In genomic region chr11:13105237-13105844, GRCh38 we compare ENCODE assay signal across 1 cellular context.
TF ChIP-seq lines count a peak whose summit lies in the region.

No MANE protein-coding gene starts in this region.

TF ChIP-seq in SK-N-SH treated with all-trans-retinoic acid at 6 μM for 48 hours, 23 proteins besides CTCF, POLR2A, EP300 and RAD21 (continued from another document):
- TF ChIP-seq, protein P1, sequence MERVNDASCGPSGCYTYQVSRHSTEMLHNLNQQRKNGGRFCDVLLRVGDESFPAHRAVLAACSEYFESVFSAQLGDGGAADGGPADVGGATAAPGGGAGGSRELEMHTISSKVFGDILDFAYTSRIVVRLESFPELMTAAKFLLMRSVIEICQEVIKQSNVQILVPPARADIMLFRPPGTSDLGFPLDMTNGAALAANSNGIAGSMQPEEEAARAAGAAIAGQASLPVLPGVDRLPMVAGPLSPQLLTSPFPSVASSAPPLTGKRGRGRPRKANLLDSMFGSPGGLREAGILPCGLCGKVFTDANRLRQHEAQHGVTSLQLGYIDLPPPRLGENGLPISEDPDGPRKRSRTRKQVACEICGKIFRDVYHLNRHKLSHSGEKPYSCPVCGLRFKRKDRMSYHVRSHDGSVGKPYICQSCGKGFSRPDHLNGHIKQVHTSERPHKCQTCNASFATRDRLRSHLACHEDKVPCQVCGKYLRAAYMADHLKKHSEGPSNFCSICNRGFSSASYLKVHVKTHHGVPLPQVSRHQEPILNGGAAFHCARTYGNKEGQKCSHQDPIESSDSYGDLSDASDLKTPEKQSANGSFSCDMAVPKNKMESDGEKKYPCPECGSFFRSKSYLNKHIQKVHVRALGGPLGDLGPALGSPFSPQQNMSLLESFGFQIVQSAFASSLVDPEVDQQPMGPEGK (CRISPR knock-in tag; IDR thresholded peaks at IDR 0.05; ENCODE audit: borderline replicate concordance): no peak
- no peak for TF ChIP-seq BACH2 (CRISPR knock-in tag; IDR thresholded peaks at IDR 0.05; ENCODE audit: borderline replicate concordance)
- no peak for TF ChIP-seq TCF4 (CRISPR knock-in tag; IDR thresholded peaks at IDR 0.05; ENCODE audit: borderline replicate concordance)
- TF ChIP-seq ZNF565 (CRISPR knock-in tag; conservative IDR thresholded peaks at IDR 0.05; ENCODE audit: low read depth): no peak
- no peak for TF ChIP-seq PPARA (CRISPR knock-in tag; IDR thresholded peaks at IDR 0.05; ENCODE audit: borderline replicate concordance)
- no peak for TF ChIP-seq TOX (CRISPR knock-in tag; IDR thresholded peaks at IDR 0.05; ENCODE audit: borderline replicate concordance)
- TF ChIP-seq, protein P2, sequence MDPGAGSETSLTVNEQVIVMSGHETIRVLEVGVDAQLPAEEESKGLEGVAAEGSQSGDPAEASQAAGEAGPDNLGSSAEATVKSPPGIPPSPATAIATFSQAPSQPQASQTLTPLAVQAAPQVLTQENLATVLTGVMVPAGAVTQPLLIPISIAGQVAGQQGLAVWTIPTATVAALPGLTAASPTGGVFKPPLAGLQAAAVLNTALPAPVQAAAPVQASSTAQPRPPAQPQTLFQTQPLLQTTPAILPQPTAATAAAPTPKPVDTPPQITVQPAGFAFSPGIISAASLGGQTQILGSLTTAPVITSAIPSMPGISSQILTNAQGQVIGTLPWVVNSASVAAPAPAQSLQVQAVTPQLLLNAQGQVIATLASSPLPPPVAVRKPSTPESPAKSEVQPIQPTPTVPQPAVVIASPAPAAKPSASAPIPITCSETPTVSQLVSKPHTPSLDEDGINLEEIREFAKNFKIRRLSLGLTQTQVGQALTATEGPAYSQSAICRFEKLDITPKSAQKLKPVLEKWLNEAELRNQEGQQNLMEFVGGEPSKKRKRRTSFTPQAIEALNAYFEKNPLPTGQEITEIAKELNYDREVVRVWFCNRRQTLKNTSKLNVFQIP (CRISPR knock-in tag; IDR thresholded peaks at IDR 0.05; ENCODE audit: borderline replicate concordance, low read depth): no peak
- no peak for TF ChIP-seq ZNF70 (CRISPR knock-in tag; IDR thresholded peaks at IDR 0.05)
TF ChIP-seq in SK-N-SH treated with all-trans-retinoic acid at 6 μM for 48 hours: peak in this region for 0.
